ENCODE assay signal across 24 cellular contexts in genomic region chr19:16260794-16261161, GRCh38.
A peak's percentile ranks its signal among the peaks of the same experiment; 100 is the strongest.
DNase-seq lines count a peak whose midpoint lies in the region; ATAC-seq and TF ChIP-seq lines count a peak whose summit lies in the region.
"Had no signal": no experiment of that assay in that cellular context is flagged by ENCODE, and none has a peak within 500 bp of the region (broad histone marks: within the 10 kb centered on the region; RNA-seq: fewer than 3 reads in every experiment).

No MANE protein-coding gene starts in this region.

- H3K36me3 ChIP-seq in CD4-positive, alpha-beta memory T cell (ENCODE audit: insufficient read depth, low read length), result no peaks in the 10 kb centered on the region
- H3K36me3 ChIP-seq in spleen, result no peaks in the 10 kb centered on the region
- H3K36me3 ChIP-seq: ovary, right atrium auricular region, tibial artery had no signal

- peaks cover 79% of the 10 kb centered on the region for H3K4me1 Mint-ChIP-seq in activated CD4-positive, alpha-beta T cell treated with anti-CD3 and anti-CD28 coated beads, Interleukin-2, amount 10 ng/mL, durations not matched to agents 7 days and 5 days
- peaks cover 37% of the 10 kb centered on the region for H3K4me1 Mint-ChIP-seq in activated CD4-positive, alpha-beta T cell treated with anti-CD3 and anti-CD28 coated beads, Interleukin-2, amount 10 ng/mL, durations not matched to agents 24 days and 14 days
- peaks cover 25 to 72% (median 49%) of the 10 kb centered on the region in 4 donors for H3K4me1 Mint-ChIP-seq in CD4-positive, alpha-beta memory T cell
- peaks cover 62% of the 10 kb centered on the region for H3K4me1 Mint-ChIP-seq in dendritic cell treated with granulocyte-macrophage colony-stimulating factor and Interleukin-4, amounts not matched to agents 40 ng/mL and 50 ng/mL, for 4 days (ENCODE audit: low read depth)

- peaks cover 3% of the 10 kb centered on the region for H3K9me3 Mint-ChIP-seq in activated CD4-positive, alpha-beta T cell treated with anti-CD3 and anti-CD28 coated beads, Interleukin-2, amount 10 ng/mL, durations not matched to agents 7 days and 5 days
- no peaks in the 10 kb centered on the region for H3K9me3 Mint-ChIP-seq in activated CD4-positive, alpha-beta T cell treated with anti-CD3 and anti-CD28 coated beads, Interleukin-2, amount 10 ng/mL, durations not matched to agents 24 days and 14 days
- H3K9me3 Mint-ChIP-seq in CD4-positive, alpha-beta memory T cell, result peaks cover 0 to 3% (median 0%) of the 10 kb centered on the region in 8 donors
- no peaks in the 10 kb centered on the region for H3K9me3 Mint-ChIP-seq in dendritic cell treated with granulocyte-macrophage colony-stimulating factor and Interleukin-4, amounts not matched to agents 40 ng/mL and 50 ng/mL, for 4 days
- H3K9me3 Mint-ChIP-seq: T-helper 1 cell treated with Interleukin-12 subunit alpha and Interleukin-12 subunit beta and Interleukin-4 antibody, amounts not matched to agents 30 μg/mL and 1 μg/mL, for 36 hours had no signal

- peaks cover 4% of the 10 kb centered on the region for H3K36me3 Mint-ChIP-seq in activated CD4-positive, alpha-beta T cell treated with anti-CD3 and anti-CD28 coated beads, Interleukin-2, amount 10 ng/mL, durations not matched to agents 7 days and 5 days (ENCODE audit: low read depth)
- H3K36me3 Mint-ChIP-seq in activated CD4-positive, alpha-beta T cell treated with anti-CD3 and anti-CD28 coated beads, Interleukin-2, amount 10 ng/mL, durations not matched to agents 24 days and 14 days (ENCODE audit: low read depth), result peaks cover 1% of the 10 kb centered on the region
- H3K36me3 Mint-ChIP-seq in CD4-positive, alpha-beta memory T cell, result no peaks in the 10 kb centered on the region
- H3K36me3 Mint-ChIP-seq in dendritic cell treated with granulocyte-macrophage colony-stimulating factor and Interleukin-4, amounts not matched to agents 40 ng/mL and 50 ng/mL, for 4 days (ENCODE audit: low read depth), result no peaks in the 10 kb centered on the region
- H3K36me3 Mint-ChIP-seq: activated naive CD8-positive, alpha-beta T cell had no signal

- H3K27ac ChIP-seq in CD4-positive, alpha-beta memory T cell (ENCODE audit: low read depth, low read length), result no peak overlapping the region
- H3K27ac ChIP-seq in spleen, result peak overlapping the region in 5 of 8 donors; percentile 27 to 88 (median 84)
- H3K27ac ChIP-seq: ovary had no signal

- H3K27ac Mint-ChIP-seq in activated CD4-positive, alpha-beta T cell treated with anti-CD3 and anti-CD28 coated beads, Interleukin-2, amount 10 ng/mL, durations not matched to agents 7 days and 5 days, result peak overlapping the region; percentile 87
- H3K27ac Mint-ChIP-seq in activated CD4-positive, alpha-beta T cell treated with anti-CD3 and anti-CD28 coated beads, Interleukin-2, amount 10 ng/mL, durations not matched to agents 24 days and 14 days, result no peak overlapping the region
- peak overlapping the region in 5 of 7 donors; percentile 30 to 92 (median 87) for H3K27ac Mint-ChIP-seq in CD4-positive, alpha-beta memory T cell
- H3K27ac Mint-ChIP-seq in dendritic cell treated with granulocyte-macrophage colony-stimulating factor and Interleukin-4, amounts not matched to agents 40 ng/mL and 50 ng/mL, for 4 days, result peak overlapping the region; percentile 79
- H3K27ac Mint-ChIP-seq: activated naive CD8-positive, alpha-beta T cell had no signal

- no peak for ATAC-seq in HG03196 (IDR thresholded peaks at IDR 0.05; ENCODE audit: unreplicated experiment)
- ATAC-seq in HG03442 (IDR thresholded peaks at IDR 0.05; ENCODE audit: unreplicated experiment), result no peak

- H3K4me3 Mint-ChIP-seq in activated CD4-positive, alpha-beta T cell treated with anti-CD3 and anti-CD28 coated beads, Interleukin-2, amount 10 ng/mL, durations not matched to agents 7 days and 5 days, result peak overlapping the region; percentile 37
- no peak overlapping the region for H3K4me3 Mint-ChIP-seq in activated CD4-positive, alpha-beta T cell treated with anti-CD3 and anti-CD28 coated beads, Interleukin-2, amount 10 ng/mL, durations not matched to agents 24 days and 14 days
- peak overlapping the region in 5 of 8 donors; percentile 44 to 86 (median 75) for H3K4me3 Mint-ChIP-seq in CD4-positive, alpha-beta memory T cell
- no peak overlapping the region for H3K4me3 Mint-ChIP-seq in dendritic cell treated with granulocyte-macrophage colony-stimulating factor and Interleukin-4, amounts not matched to agents 40 ng/mL and 50 ng/mL, for 4 days

- POLR2A ChIA-PET in activated CD4-positive, alpha-beta T cell treated with anti-CD3 and anti-CD28 coated beads, Interleukin-2, amount 10 ng/mL, durations not matched to agents 7 days and 5 days (lab: Charles Lee), result interaction anchor here (0.6 kb wide), 1 partner anchor 49 kb away, joined by 3 read pairs; no protein-coding TSS in a partner anchor
- POLR2A ChIA-PET in CD4-positive, alpha-beta memory T cell (lab: Charles Lee; ENCODE audit: partially characterized antibody), result interaction anchor here (0.8 to 17.7 kb wide), 4 partner anchors 66 to 122 kb away, joined by 4 to 342 read pairs (median 10); partner anchors contain the start of gene KLF2

- H3K27me3 ChIP-seq in CD4-positive, alpha-beta memory T cell (ENCODE audit: insufficient read depth, low read length), result no peaks in the 10 kb centered on the region
- no peaks in the 10 kb centered on the region for H3K27me3 ChIP-seq in spleen (replicated peaks in 1 of 7)
- H3K27me3 ChIP-seq: dorsolateral prefrontal cortex, ovary, right atrium auricular region, tibial artery had no signal

- DNase-seq in activated CD4-positive, alpha-beta T cell treated with anti-CD3 and anti-CD28 coated beads, Interleukin-2, amount 10 ng/mL, durations not matched to agents 7 days and 5 days, result no peak
- no peak for DNase-seq in activated CD4-positive, alpha-beta T cell treated with anti-CD3 and anti-CD28 coated beads, Interleukin-2, amount 10 ng/mL, durations not matched to agents 24 days and 14 days
- no peak for DNase-seq in CD4-positive, alpha-beta memory T cell
- no peak for DNase-seq in spleen
- no peak for DNase-seq in DMS114 treated with DMSO at 0.1 percent for 48 hours (lab: John Stamatoyannopoulos, UW; ENCODE audit: unreplicated experiment)
- DNase-seq: activated CD4-positive, alpha-beta T cell treated with anti-CD3 and anti-CD28 coated beads for 48 hours; activated CD8-positive, alpha-beta memory T cell treated with anti-CD3 and anti-CD28 coated beads, Interleukin-2, amount 50 U/mL, for 4 hours; caudate nucleus; dorsolateral prefrontal cortex; glutamatergic neuron; Kasumi-1; mammary epithelial cell; MV-4-11; NCI-H524; ovary; stimulated activated naive CD8-positive, alpha-beta T cell treated with anti-CD3 and anti-CD28 coated beads, Interleukin-15, amount 100 ng/mL, for 72 hours; tibial artery had no signal

- CTCF ChIA-PET in activated CD4-positive, alpha-beta T cell treated with anti-CD3 and anti-CD28 coated beads, Interleukin-2, amount 10 ng/mL, durations not matched to agents 7 days and 5 days (lab: Charles Lee), result no interaction called here
- CTCF ChIA-PET in CD4-positive, alpha-beta memory T cell (lab: Charles Lee; ENCODE audit: partially characterized antibody), result interaction anchor here (0.6 to 3.6 kb wide), 4 partner anchors 13 to 707 kb away, joined by 3 to 20 read pairs (median 6); no protein-coding TSS in a partner anchor

- peaks cover 64% of the 10 kb centered on the region for H3K4me1 ChIP-seq in CD4-positive, alpha-beta memory T cell (ENCODE audit: insufficient read depth, low read length)
- H3K4me1 ChIP-seq in spleen, result peaks cover 48 to 92% (median 74%) of the 10 kb centered on the region in 6 donors

- no peak for TF ChIP-seq POLR2A in spleen (IDR thresholded peaks at IDR 0.05)

- peaks cover 6% of the 10 kb centered on the region for H3K27me3 Mint-ChIP-seq in activated CD4-positive, alpha-beta T cell treated with anti-CD3 and anti-CD28 coated beads, Interleukin-2, amount 10 ng/mL, durations not matched to agents 7 days and 5 days
- peaks cover 22% of the 10 kb centered on the region for H3K27me3 Mint-ChIP-seq in activated CD4-positive, alpha-beta T cell treated with anti-CD3 and anti-CD28 coated beads, Interleukin-2, amount 10 ng/mL, durations not matched to agents 24 days and 14 days
- no peaks in the 10 kb centered on the region for H3K27me3 Mint-ChIP-seq in CD4-positive, alpha-beta memory T cell
- H3K27me3 Mint-ChIP-seq in dendritic cell treated with granulocyte-macrophage colony-stimulating factor and Interleukin-4, amounts not matched to agents 40 ng/mL and 50 ng/mL, for 4 days, result peaks cover 19% of the 10 kb centered on the region
- H3K27me3 Mint-ChIP-seq: activated naive CD8-positive, alpha-beta T cell had no signal

- intact Hi-C loops in activated CD4-positive, alpha-beta T cell treated with anti-CD3 and anti-CD28 coated beads, Interleukin-2, amount 10 ng/mL, durations not matched to agents 24 days and 14 days (cut with micrococcal nuclease), result loop anchor here (10.0 kb wide), 1 partner anchor 64 kb away; the partner anchor contains the start of gene KLF2
- intact Hi-C loops in CD4-positive, alpha-beta memory T cell (cut with micrococcal nuclease), result no loop called here
- intact Hi-C loops in dendritic cell treated with granulocyte-macrophage colony-stimulating factor and Interleukin-4, amounts not matched to agents 40 ng/mL and 50 ng/mL, for 4 days (cut with micrococcal nuclease), result loop anchor here (5.0 kb wide), 1 partner anchor 67 kb away; no protein-coding TSS in a partner anchor
- intact Hi-C loops in spleen (cut with DNase I; ENCODE audit: low total_unique reads), result no loop called here

- no peak overlapping the region for H3K4me3 ChIP-seq in CD4-positive, alpha-beta memory T cell (ENCODE audit: low read length in 2 of 2)
- no peak overlapping the region for H3K4me3 ChIP-seq in spleen
- H3K4me3 ChIP-seq: dorsolateral prefrontal cortex, GM12878, ovary, right atrium auricular region, tibial artery had no signal

- no peak for TF ChIP-seq CTCF in spleen (IDR thresholded peaks at IDR 0.05 in 8 of 11, conservative IDR thresholded peaks at IDR 0.05 in 3 of 11)

- no peaks in the 10 kb centered on the region for H3K9me3 ChIP-seq in CD4-positive, alpha-beta memory T cell (ENCODE audit: control insufficient read depth in 1 of 2, low read length in 2 of 2)
- no peaks in the 10 kb centered on the region for H3K9me3 ChIP-seq in spleen
- H3K9me3 ChIP-seq: ovary, right atrium auricular region, tibial artery had no signal

- WGBS in spleen, 5 donors, result 86 to 98% (median 97%) methylated on average over 4 of the region's 4 CpGs

Comparison
In these comparisons a context has a peak if more than half of its experiments do, and no peak if none do; other contexts are left out.
1. H3K4me3 Mint-ChIP-seq: peak in activated CD4-positive, alpha-beta T cell treated with anti-CD3 and anti-CD28 coated beads, Interleukin-2, amount 10 ng/mL, durations not matched to agents 7 days and 5 days (single experiment) and CD4-positive, alpha-beta memory T cell (5 of 8); none in activated CD4-positive, alpha-beta T cell treated with anti-CD3 and anti-CD28 coated beads, Interleukin-2, amount 10 ng/mL, durations not matched to agents 24 days and 14 days (single experiment) and dendritic cell treated with granulocyte-macrophage colony-stimulating factor and Interleukin-4, amounts not matched to agents 40 ng/mL and 50 ng/mL, for 4 days (single experiment).
2. intact Hi-C loops: an anchor here in activated CD4-positive, alpha-beta T cell treated with anti-CD3 and anti-CD28 coated beads, Interleukin-2, amount 10 ng/mL, durations not matched to agents 24 days and 14 days (10.0 kb wide) and dendritic cell treated with granulocyte-macrophage colony-stimulating factor and Interleukin-4, amounts not matched to agents 40 ng/mL and 50 ng/mL, for 4 days (5.0 kb wide); none called in CD4-positive, alpha-beta memory T cell and spleen.